ENCODE assay signal across 17 cellular contexts in genomic region chr2:171966688-171967087, GRCh38.
"Had no signal": no experiment of that assay in that cellular context is flagged by ENCODE, and none has a peak within 500 bp of the region (broad histone marks: within the 10 kb centered on the region; RNA-seq: fewer than 3 reads in every experiment).

No MANE protein-coding gene starts in this region.

- H3K9ac ChIP-seq: SK-N-SH had no signal

- DNase-seq: KBM-7, MV-4-11, NCI-H1048, NCI-H1694, NCI-H187 treated with DMSO at 0.1 percent for 48 hours, NCI-H2029 treated with DMSO at 0.1 percent for 48 hours, NCI-H2171, NCI-H226, NCI-H446, NCI-H510A treated with DMSO at 0.1 percent for 48 hours, NCI-H526, NCI-H82, RPMI8226, SHP77, SK-N-SH, T-helper 1 cell had no signal

- H3K9me3 ChIP-seq: SK-N-SH had no signal

- FAIRE-seq: RCC 7860 had no signal
